In the genomic region with DNA sequence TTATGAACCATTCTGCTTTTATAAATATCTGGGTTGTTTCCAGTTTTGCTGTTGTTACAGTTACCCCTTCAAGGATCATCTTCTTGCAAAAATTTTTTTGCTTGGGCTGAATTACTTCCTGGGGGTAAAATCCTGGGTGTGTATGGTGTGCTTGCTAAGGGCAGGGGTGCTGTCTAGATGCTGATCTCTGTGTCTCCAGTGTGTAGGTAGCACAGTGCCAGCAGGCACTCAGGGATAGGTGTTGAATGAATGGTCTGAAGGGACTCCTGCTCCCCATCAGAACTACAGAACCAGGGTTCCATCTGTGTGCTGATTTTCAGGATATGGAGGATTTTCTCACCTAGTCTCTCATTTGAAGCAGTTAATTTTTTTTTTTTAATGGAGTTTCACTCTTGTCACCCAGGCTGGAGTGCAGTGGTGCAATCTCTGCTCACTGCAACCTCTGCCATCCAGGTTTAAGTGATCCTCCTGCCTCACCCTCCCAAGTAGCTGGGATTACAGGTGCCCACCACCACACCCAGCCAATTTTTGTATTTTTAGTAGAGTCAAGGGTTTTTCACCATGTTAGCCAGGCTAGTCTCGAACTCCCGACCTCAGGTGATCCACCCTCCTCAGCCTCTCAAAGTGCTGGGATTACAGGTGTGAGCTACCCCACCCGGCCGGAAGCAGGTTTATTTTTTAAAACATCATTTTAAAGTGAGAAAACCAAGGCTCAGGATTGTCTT, we compare ENCODE assay signal across 27 cellular contexts. TPM values are rescaled to one million over a fixed set of nuclear protein-coding genes. Genes with fewer than 3 reads are reported as not detected.
A peak's percentile ranks its signal among the peaks of the same experiment; 100 is the strongest.
DNase-seq lines count a peak whose midpoint lies in the region; ATAC-seq, FAIRE-seq and TF ChIP-seq lines count a peak whose summit lies in the region.
"Had no signal": no experiment of that assay in that cellular context is flagged by ENCODE, and none has a peak within 500 bp of the region (broad histone marks: within the 10 kb centered on the region; RNA-seq: fewer than 3 reads in every experiment).

No MANE protein-coding gene starts in this region.

- H3K4me1 ChIP-seq in CD4-positive, CD25-positive, alpha-beta regulatory T cell (ENCODE audit: control insufficient read depth, insufficient read depth, low read length, poor library complexity, severe bottlenecking): peaks cover 23% of the 10 kb centered on the region
- no peaks in the 10 kb centered on the region for H3K4me1 ChIP-seq in H1 (replicated peaks in 1 of 4; ENCODE audit: control insufficient read depth in 3 of 4, insufficient read depth in 4 of 4, low read length in 3 of 4)
- H3K4me1 ChIP-seq: breast epithelium, parathyroid adenoma, upper lobe of left lung had no signal

- POLR2A ChIA-PET in H1 (lab: Charles Lee; ENCODE audit: partially characterized antibody): no interaction called here

- peak overlapping the region; percentile 91 for H3K27ac Mint-ChIP-seq in T-helper 1 cell treated with Interleukin-12 subunit alpha and Interleukin-12 subunit beta and Interleukin-4 antibody, amounts not matched to agents 30 μg/mL and 1 μg/mL, for 36 hours
- peak overlapping the region; percentile 76 to 90 (median 81) for H3K27ac Mint-ChIP-seq in CD4-positive, CD25-positive, alpha-beta regulatory T cell

- no peak overlapping the region for H3K23ac ChIP-seq in H1 (ENCODE audit: insufficient read length)

- H3K4me3 ChIP-seq in CD4-positive, CD25-positive, alpha-beta regulatory T cell (ENCODE audit: low read depth, low read length): peak overlapping the region; percentile 65
- no peak overlapping the region for H3K4me3 ChIP-seq in H1 (ENCODE audit: extremely low read depth in 1 of 4, insufficient read depth in 2 of 4, low read depth in 3 of 4, low read length in 4 of 4)
- H3K4me3 ChIP-seq: breast epithelium, GM23248, upper lobe of left lung had no signal

- no peak overlapping the region for H4K5ac ChIP-seq in H1 (ENCODE audit: insufficient read length, low read depth, low read length)

- H2AK5ac ChIP-seq in H1 (ENCODE audit: low read depth, low read length): no peak overlapping the region

- H3K4me1 Mint-ChIP-seq in T-helper 1 cell treated with Interleukin-12 subunit alpha and Interleukin-12 subunit beta and Interleukin-4 antibody, amounts not matched to agents 30 μg/mL and 1 μg/mL, for 36 hours (ENCODE audit: low read depth): peaks cover 66% of the 10 kb centered on the region
- peaks cover 17 to 76% (median 46%) of the 10 kb centered on the region in 4 donors for H3K4me1 Mint-ChIP-seq in CD4-positive, CD25-positive, alpha-beta regulatory T cell

- H3K9me3 Mint-ChIP-seq in T-helper 1 cell treated with Interleukin-12 subunit alpha and Interleukin-12 subunit beta and Interleukin-4 antibody, amounts not matched to agents 30 μg/mL and 1 μg/mL, for 36 hours: peaks cover 6% of the 10 kb centered on the region
- peaks cover 0 to 10% (median 2%) of the 10 kb centered on the region in 7 donors for H3K9me3 Mint-ChIP-seq in CD4-positive, CD25-positive, alpha-beta regulatory T cell

- no peak overlapping the region for H2AFZ ChIP-seq in H1 (ENCODE audit: low read length)
- H2AFZ ChIP-seq: GM23248, parathyroid adenoma had no signal

- no peaks in the 10 kb centered on the region for H3K27me3 Mint-ChIP-seq in T-helper 1 cell treated with Interleukin-12 subunit alpha and Interleukin-12 subunit beta and Interleukin-4 antibody, amounts not matched to agents 30 μg/mL and 1 μg/mL, for 36 hours (ENCODE audit: low read depth)
- H3K27me3 Mint-ChIP-seq in CD4-positive, CD25-positive, alpha-beta regulatory T cell: no peaks in the 10 kb centered on the region

- no peak overlapping the region for H3K18ac ChIP-seq in H1 (ENCODE audit: extremely low read depth, low read length)

- CTCF ChIA-PET in H1 (lab: Charles Lee; ENCODE audit: partially characterized antibody): interaction anchor here (0.9 to 2.1 kb wide), 4 partner anchors 10 to 19 kb away, joined by 3 to 9 read pairs (median 4); no protein-coding TSS in a partner anchor

- H3K36me3 ChIP-seq in CD4-positive, CD25-positive, alpha-beta regulatory T cell (ENCODE audit: control insufficient read depth, insufficient read depth, low read length): no peaks in the 10 kb centered on the region
- no peaks in the 10 kb centered on the region for H3K36me3 ChIP-seq in H1 (ENCODE audit: control insufficient read depth in 2 of 4, insufficient read depth in 4 of 4, low read length in 3 of 4)
- H3K36me3 ChIP-seq: breast epithelium, upper lobe of left lung had no signal

- no peak overlapping the region for H3K14ac ChIP-seq in H1 (ENCODE audit: insufficient read length)

- H3K9ac ChIP-seq in H1 (replicated peaks in 1 of 4; ENCODE audit: extremely low read depth in 1 of 4, low read depth in 3 of 4, low read length in 3 of 4): no peak overlapping the region
- H3K9ac ChIP-seq: GM23248, parathyroid adenoma had no signal

- no peak for TF ChIP-seq CTCF in H1 (IDR thresholded peaks at IDR 0.05; ENCODE audit: control extremely low read depth in 1 of 3, insufficient read depth in 1 of 3, low read depth in 1 of 3, low read length in 3 of 3)

- no peak overlapping the region for H4K91ac ChIP-seq in H1 (replicated peaks; ENCODE audit: insufficient read length, low read length)

- FAIRE-seq in H1 (lab: Jason Lieb, UNC) (no peak), frontal cortex (lab: Jason Lieb, UNC) (no peak)
- FAIRE-seq: D721Med, G401.6 had no signal

- H2BK120ac ChIP-seq in H1 (replicated peaks; ENCODE audit: low read depth, low read length): no peak overlapping the region

- TF ChIP-seq POLR2A in H1 (IDR thresholded peaks at IDR 0.05; ENCODE audit: control extremely low read depth in 1 of 2, low read depth in 2 of 2, low read length in 2 of 2): no peak

- no peaks in the 10 kb centered on the region for H4K20me1 ChIP-seq in H1 (replicated peaks in 1 of 2; ENCODE audit: control insufficient read depth in 1 of 2, insufficient read depth in 2 of 2, low read length in 2 of 2)

- whole genome bisulfite sequencing in H1 (ENCODE audit: extremely low coverage in 1 of 2, insufficient coverage in 1 of 2, insufficient read length in 1 of 2, insufficient replicate concordance in 2 of 2, low coverage in 1 of 2, low lambda C conversion rate in 2 of 2, missing lambda C conversion rate in 1 of 2), 2 experiments: 87% methylated on average over 4 of the region's 4 CpGs; no CpG with 5 or more reads in 1 of the 2 experiments

- H2BK12ac ChIP-seq in H1 (ENCODE audit: low read depth, low read length): peak overlapping the region; percentile 27; the same call in 1 of the 2 replicates

- H3K4ac ChIP-seq in H1 (replicated peaks; ENCODE audit: insufficient read length, low read depth, low read length): no peak overlapping the region

- TF ChIP-seq RAD21 in H1 (IDR thresholded peaks at IDR 0.05 in 1 of 2, conservative IDR thresholded peaks at IDR 0.05 in 1 of 2; ENCODE audit: low read depth in 2 of 2, low read length in 2 of 2): no peak

- no peak for TF ChIP-seq EP300 in H1 (IDR thresholded peaks at IDR 0.05; ENCODE audit: borderline replicate concordance in 1 of 2, low read depth in 2 of 2, low read length in 2 of 2)

- no peak overlapping the region for H2BK5ac ChIP-seq in H1 (ENCODE audit: low read depth, low read length)

- peak overlapping the region; percentile 36 for H3K4me3 Mint-ChIP-seq in T-helper 1 cell treated with Interleukin-12 subunit alpha and Interleukin-12 subunit beta and Interleukin-4 antibody, amounts not matched to agents 30 μg/mL and 1 μg/mL, for 36 hours
- H3K4me3 Mint-ChIP-seq in CD4-positive, CD25-positive, alpha-beta regulatory T cell: peak overlapping the region; percentile 22 to 76 (median 58)

- no peak for DNase-seq in T-helper 1 cell
- peak in 1 of 3 donors; percentile 40 for DNase-seq in CD4-positive, CD25-positive, alpha-beta regulatory T cell
- peak; percentile 58 for DNase-seq in activated CD8-positive, alpha-beta memory T cell treated with anti-CD3 and anti-CD28 coated beads, Interleukin-2, amount 50 U/mL, for 48 hours
- DNase-seq in H1 (ENCODE audit: low read depth in 1 of 2, low spot score in 2 of 2): no peak
- no peak for DNase-seq in frontal cortex (ENCODE audit: low spot score in 2 of 2)
- DNase-seq in ureter (ENCODE audit: low spot score): no peak
- DNase-seq in NCI-H524 treated with DMSO at 0.1 percent for 48 hours (lab: John Stamatoyannopoulos, UW): no peak
- DNase-seq: AML-193, dermis blood vessel endothelial cell, foreskin melanocyte, NCI-H1105, NCI-H2081 treated with DMSO at 0.1 percent for 48 hours, NCI-H446 treated with DMSO at 0.1 percent for 48 hours, upper lobe of left lung had no signal

- H3K27ac ChIP-seq in CD4-positive, CD25-positive, alpha-beta regulatory T cell (ENCODE audit: insufficient read depth, low read length, poor library complexity, severe bottlenecking): no peak overlapping the region
- H3K27ac ChIP-seq in H1 (ENCODE audit: low read depth, low read length): no peak overlapping the region
- H3K27ac ChIP-seq: 22Rv1, breast epithelium, GM23248, parathyroid adenoma, upper lobe of left lung had no signal

- no peak overlapping the region for H2BK20ac ChIP-seq in H1 (ENCODE audit: low read length)

- no peaks in the 10 kb centered on the region for H3K9me3 ChIP-seq in CD4-positive, CD25-positive, alpha-beta regulatory T cell (ENCODE audit: control insufficient read depth in 2 of 2, low read length in 2 of 2)
- no peaks in the 10 kb centered on the region for H3K9me3 ChIP-seq in H1 (ENCODE audit: insufficient read depth in 2 of 2, low read depth in 1 of 2, low read length in 1 of 2)
- H3K9me3 ChIP-seq: breast epithelium, upper lobe of left lung had no signal

- no peaks in the 10 kb centered on the region for H3K79me2 ChIP-seq in H1 (ENCODE audit: control insufficient read depth in 1 of 2, insufficient read depth in 2 of 2, low read length in 2 of 2)
- H3K79me2 ChIP-seq: parathyroid adenoma had no signal

- no peak overlapping the region for H4K8ac ChIP-seq in H1 (ENCODE audit: extremely low read depth, insufficient read depth, low read length)

- no peaks in the 10 kb centered on the region for H3K27me3 ChIP-seq in CD4-positive, CD25-positive, alpha-beta regulatory T cell (ENCODE audit: control insufficient read depth, insufficient read depth, low read length)
- H3K27me3 ChIP-seq in H1 (replicated peaks in 1 of 4; ENCODE audit: control insufficient read depth in 3 of 4, extremely low read depth in 1 of 4, insufficient read depth in 3 of 4, low read length in 3 of 4): no peaks in the 10 kb centered on the region
- H3K27me3 ChIP-seq: upper lobe of left lung had no signal

- no peak overlapping the region for H2BK15ac ChIP-seq in H1 (ENCODE audit: low read length)

- H3K79me1 ChIP-seq in H1 (ENCODE audit: low read depth, low read length): no peaks in the 10 kb centered on the region

- peak in 1 of 2 donors; percentile 44 for ATAC-seq in CD4-positive, CD25-positive, alpha-beta regulatory T cell (ENCODE audit: low read depth in 2 of 2)

- H3K56ac ChIP-seq in H1 (replicated peaks; ENCODE audit: insufficient read length, low read depth, low read length): no peak overlapping the region

- no peak overlapping the region for H3K4me2 ChIP-seq in H1 (ENCODE audit: insufficient read depth in 1 of 2, low read depth in 2 of 2, low read length in 2 of 2)

- no peaks in the 10 kb centered on the region; the same call in 1 of the 2 replicates for H3K23me2 ChIP-seq in H1 (ENCODE audit: low read depth, low read length)

- H3K36me3 Mint-ChIP-seq in T-helper 1 cell treated with Interleukin-12 subunit alpha and Interleukin-12 subunit beta and Interleukin-4 antibody, amounts not matched to agents 30 μg/mL and 1 μg/mL, for 36 hours (ENCODE audit: low read depth): peaks cover 6% of the 10 kb centered on the region
- H3K36me3 Mint-ChIP-seq in CD4-positive, CD25-positive, alpha-beta regulatory T cell: no peaks in the 10 kb centered on the region

RNA-seq across cellular contexts. Expression of a gene that starts 0.6 kb away (rescaled TPM):
- not detected for total RNA-seq in CD4-positive, CD25-positive, alpha-beta regulatory T cell
- not detected for polyA plus RNA-seq in CD4-positive, CD25-positive, alpha-beta regulatory T cell
- total RNA-seq in H1 (2021; fragmentation: NEBNext Ultra II Directional; extraction: Animal tissue kit (Norgen Biotek cat#: 25700)): not detected in 2 replicates
- not detected in 2 replicates for polyA plus RNA-seq in H1 (2011; rRNA removed)
- polyA plus RNA-seq in H1 (2011; cell fraction: cytosol; rRNA removed): not detected
- polyA plus RNA-seq in H1 (2011; cell fraction: nucleus; rRNA removed): not detected
- polyA plus RNA-seq in H1 (2012, experiment 1 of 2): not detected in 4 replicates
- not detected for polyA plus RNA-seq in H1 (2012, experiment 2 of 2)
- not detected for polyA plus RNA-seq in H1 (2013, experiment 1 of 2)
- not detected for polyA plus RNA-seq in H1 (2013, experiment 2 of 2)
- not detected in 2 replicates for polyA minus RNA-seq in H1 (2011; rRNA and poly(A)+ RNA removed)
- polyA minus RNA-seq in H1 (2011; cell fraction: cytosol; rRNA and poly(A)+ RNA removed): not detected
- polyA minus RNA-seq in H1 (2011; cell fraction: nucleus; rRNA and poly(A)+ RNA removed): not detected
- total RNA-seq in frontal cortex (not detected), ureter (not detected)
- total RNA-seq: breast epithelium, dermis blood vessel endothelial cell, epithelial cell of proximal tubule, GM23248, kidney epithelial cell, LHCN-M2, lung microvascular endothelial cell, RPMI7951, upper lobe of left lung had no signal
- polyA plus RNA-seq: adipose tissue, GM23248 had no signal

RNA-seq across cellular contexts. Expression of a gene that starts 14.0 kb away (rescaled TPM):
- total RNA-seq in CD4-positive, CD25-positive, alpha-beta regulatory T cell: 550 TPM
- 100 to 1,000 TPM; 146 to 222 (median 169) TPM for polyA plus RNA-seq in CD4-positive, CD25-positive, alpha-beta regulatory T cell
- not detected in 2 replicates for total RNA-seq in H1 (2021; fragmentation: NEBNext Ultra II Directional; extraction: Animal tissue kit (Norgen Biotek cat#: 25700))
- 0.05 TPM in 1 of 2 replicates, not detected in the other for polyA plus RNA-seq in H1 (2011; rRNA removed)
- polyA plus RNA-seq in H1 (2011; cell fraction: cytosol; rRNA removed): 0.03 TPM
- polyA plus RNA-seq in H1 (2011; cell fraction: nucleus; rRNA removed): not detected
- 0.04 to 0.15 TPM (median 0.07 TPM) in 3 of 4 replicates, not detected in the other for polyA plus RNA-seq in H1 (2012, experiment 1 of 2)
- not detected for polyA plus RNA-seq in H1 (2012, experiment 2 of 2)
- 0.02 TPM for polyA plus RNA-seq in H1 (2013, experiment 1 of 2)
- polyA plus RNA-seq in H1 (2013, experiment 2 of 2): 0.06 TPM
- 0.10 TPM in 1 of 2 replicates, not detected in the other for polyA minus RNA-seq in H1 (2011; rRNA and poly(A)+ RNA removed)
- not detected for polyA minus RNA-seq in H1 (2011; cell fraction: cytosol; rRNA and poly(A)+ RNA removed)
- polyA minus RNA-seq in H1 (2011; cell fraction: nucleus; rRNA and poly(A)+ RNA removed): not detected
- total RNA-seq in frontal cortex: not detected
- total RNA-seq in ureter: 4.7 TPM
- total RNA-seq: dermis blood vessel endothelial cell, epithelial cell of proximal tubule, kidney epithelial cell, lung microvascular endothelial cell, RPMI7951 had no signal
- polyA plus RNA-seq: GM23248 had no signal

RNA-seq across cellular contexts. Expression of a gene that starts 24.0 kb away (rescaled TPM):
- total RNA-seq in CD4-positive, CD25-positive, alpha-beta regulatory T cell: 9.0 TPM
- polyA plus RNA-seq in CD4-positive, CD25-positive, alpha-beta regulatory T cell: 10 to 100 TPM; 15.0 to 19.5 (median 16.1) TPM
- total RNA-seq in H1 (2021; fragmentation: NEBNext Ultra II Directional; extraction: Animal tissue kit (Norgen Biotek cat#: 25700)): 8.3 and 9.5 TPM in 2 replicates
- polyA plus RNA-seq in H1 (2011; rRNA removed): 3.3 and 6.9 TPM in 2 replicates
- 8.8 TPM for polyA plus RNA-seq in H1 (2011; cell fraction: cytosol; rRNA removed)
- 2.8 TPM for polyA plus RNA-seq in H1 (2011; cell fraction: nucleus; rRNA removed)
- polyA plus RNA-seq in H1 (2012, experiment 1 of 2): 8.0 to 13.5 TPM (median 8.8 TPM) in 4 replicates
- polyA plus RNA-seq in H1 (2012, experiment 2 of 2): 3.8 TPM
- 11.1 TPM for polyA plus RNA-seq in H1 (2013, experiment 1 of 2)
- polyA plus RNA-seq in H1 (2013, experiment 2 of 2): 11.5 TPM
- 4.6 and 6.1 TPM in 2 replicates for polyA minus RNA-seq in H1 (2011; rRNA and poly(A)+ RNA removed)
- polyA minus RNA-seq in H1 (2011; cell fraction: cytosol; rRNA and poly(A)+ RNA removed): 3.1 TPM
- polyA minus RNA-seq in H1 (2011; cell fraction: nucleus; rRNA and poly(A)+ RNA removed): 8.7 TPM
- 44.4 TPM for total RNA-seq in frontal cortex
- 15.8 TPM for total RNA-seq in ureter

RNA-seq across cellular contexts. Expression of a gene that starts 57.8 kb away (rescaled TPM):
- total RNA-seq in CD4-positive, CD25-positive, alpha-beta regulatory T cell: 5.0 TPM
- polyA plus RNA-seq in CD4-positive, CD25-positive, alpha-beta regulatory T cell: 1 to 10 TPM; 4.0 to 9.7 (median 7.0) TPM
- 0.11 TPM in 1 of 2 replicates, not detected in the other for total RNA-seq in H1 (2021; fragmentation: NEBNext Ultra II Directional; extraction: Animal tissue kit (Norgen Biotek cat#: 25700))
- 0.03 and 0.06 TPM in 2 replicates for polyA plus RNA-seq in H1 (2011; rRNA removed)
- 0.17 TPM for polyA plus RNA-seq in H1 (2011; cell fraction: cytosol; rRNA removed)
- polyA plus RNA-seq in H1 (2011; cell fraction: nucleus; rRNA removed): 0.19 TPM
- polyA plus RNA-seq in H1 (2012, experiment 1 of 2): 0.11 to 0.12 TPM in 2 of 4 replicates, not detected in the others
- not detected for polyA plus RNA-seq in H1 (2012, experiment 2 of 2)
- 0.04 TPM for polyA plus RNA-seq in H1 (2013, experiment 1 of 2)
- 0.11 TPM for polyA plus RNA-seq in H1 (2013, experiment 2 of 2)
- 0.06 and 0.34 TPM in 2 replicates for polyA minus RNA-seq in H1 (2011; rRNA and poly(A)+ RNA removed)
- polyA minus RNA-seq in H1 (2011; cell fraction: cytosol; rRNA and poly(A)+ RNA removed): not detected
- polyA minus RNA-seq in H1 (2011; cell fraction: nucleus; rRNA and poly(A)+ RNA removed): not detected
- total RNA-seq in frontal cortex (7.3 TPM), ureter (5.6 TPM)
- total RNA-seq: GM23248, lung microvascular endothelial cell had no signal
- polyA plus RNA-seq: GM23248 had no signal

Comparison
In these comparisons a context has a peak if more than half of its experiments do, and no peak if none do; other contexts are left out.
1. RNA of a gene that starts 14.0 kb away (total RNA-seq): 550 TPM in CD4-positive, CD25-positive, alpha-beta regulatory T cell (single experiment); 4.7 TPM in ureter (single experiment), not detected in H1 and not detected in frontal cortex (single experiment); every median in the first group is over 10 times any median in the second.